In genomic region chr4:130563891-130564418, GRCh38 we compare ENCODE assay signal across 10 cellular contexts.
DNase-seq lines count a peak whose midpoint lies in the region; ATAC-seq and TF ChIP-seq lines count a peak whose summit lies in the region.
"Had no signal": no experiment of that assay in that cellular context is flagged by ENCODE, and none has a peak within 500 bp of the region (broad histone marks: within the 10 kb centered on the region; RNA-seq: fewer than 3 reads in every experiment).

No MANE protein-coding gene starts in this region.

- H4K91ac ChIP-seq in H9 (ENCODE audit: insufficient read length, low read depth, low read length) = no peak overlapping the region

- no peak overlapping the region for H4K5ac ChIP-seq in H9 (ENCODE audit: insufficient read length, low read depth, low read length)

- H3K79me1 ChIP-seq in H9 (ENCODE audit: insufficient read depth, low read depth, low read length, poor library complexity, severe bottlenecking) = no peaks in the 10 kb centered on the region

- H2BK120ac ChIP-seq in H9 (ENCODE audit: low read depth, low read length, poor library complexity, severe bottlenecking) = no peak overlapping the region

- peaks cover 6 to 17% (median 10%) of the 10 kb centered on the region in 3 experiments; a peak in 6 of 7 replicates for H3K36me3 Mint-ChIP-seq in H9 (ENCODE audit: insufficient read depth in 1 of 3, low read depth in 3 of 3)

- H3T11ph ChIP-seq in H9 (ENCODE audit: low read length) = no peak overlapping the region

- H3K23me2 ChIP-seq in H9 (ENCODE audit: insufficient read length, low read depth, low read length, poor library complexity, severe bottlenecking) = no peaks in the 10 kb centered on the region

- H3K23ac ChIP-seq in H9 (ENCODE audit: insufficient read length, low read depth, low read length) = no peak overlapping the region

- H3K79me2 ChIP-seq in H9 (ENCODE audit: insufficient read depth, low read length) = no peaks in the 10 kb centered on the region

- H3K4me2 ChIP-seq in H9 (ENCODE audit: insufficient read depth, insufficient read length, low read length) = no peak overlapping the region

- no peak overlapping the region for H2BK20ac ChIP-seq in H9 (ENCODE audit: low read depth, low read length, poor library complexity, severe bottlenecking)

- H2BK5ac ChIP-seq in H9 (ENCODE audit: insufficient read length, low read length) = no peak overlapping the region

- no peaks in the 10 kb centered on the region for H3K9me3 ChIP-seq in H9 (ENCODE audit: control insufficient read depth, low read depth, low read length)

- no peaks in the 10 kb centered on the region for H3K27me3 ChIP-seq in H9 (ENCODE audit: insufficient read depth, low read length)

- H3K9me3 Mint-ChIP-seq in H9 = peaks cover 8 to 17% of the 10 kb centered on the region in 2 experiments; a peak in 4 of 5 replicates

- H4K8ac ChIP-seq in H9 (replicated peaks; ENCODE audit: insufficient read length, low read depth, low read length) = no peak overlapping the region

- no peak overlapping the region for H3K56ac ChIP-seq in H9 (ENCODE audit: insufficient read length, low read depth, low read length)

- peak overlapping the region; percentile 55 for H3K4me3 ChIP-seq in fibroblast of the aortic adventitia (ENCODE audit: low read depth, low read length)
- H3K4me3 ChIP-seq in skeletal muscle cell (ENCODE audit: low read depth, low read length) = peak overlapping the region; percentile 29

- no CpG with 5 or more reads among the region's 1 CpG for WGBS in H9 (ENCODE audit: extremely low coverage, insufficient read length, low lambda C conversion rate)

- H3K9ac ChIP-seq in H9 (ENCODE audit: extremely low read depth, insufficient read length, low read length) = no peak overlapping the region

- H3K4me3 Mint-ChIP-seq in H9 = peak overlapping the region in 1 of 2 experiments; percentile 4; a peak in 1 of 5 replicates

- no peak overlapping the region for H2AK5ac ChIP-seq in H9 (ENCODE audit: insufficient read length, low read length)

- TF ChIP-seq CTCF in H9 (conservative IDR thresholded peaks at IDR 0.05) (no peak), VCaP (conservative IDR thresholded peaks at IDR 0.05) (0 out of 2 replicates have a peak, but pooled peaks have one; percentile 14), fibroblast of the aortic adventitia (IDR thresholded peaks at IDR 0.05; ENCODE audit: insufficient read depth, low read length) (no peak)

- H4K20me1 ChIP-seq in H9 (ENCODE audit: control insufficient read depth, insufficient read depth, insufficient read length) = no peaks in the 10 kb centered on the region

- DNase-seq in H9 = no peak
- DNase-seq in fibroblast of the aortic adventitia (ENCODE audit: low read depth) = no peak
- DNase-seq in skeletal muscle cell (ENCODE audit: low read depth) = no peak
- DNase-seq in NCI-H1694 (lab: John Stamatoyannopoulos, UW) = no peak
- DNase-seq in RPMI8226 = no peak
- no peak for DNase-seq in middle frontal gyrus (ENCODE audit: extremely low spot score, low spot score)
- DNase-seq: activated effector memory CD4-positive, alpha-beta T cell treated with anti-CD3 and anti-CD28 coated beads, Interleukin-2, amount 50 U/mL, for 16 hours; NCI-H1694 treated with DMSO at 0.1 percent for 48 hours had no signal

- peaks cover 10 to 14% of the 10 kb centered on the region in 2 experiments for H3K4me1 Mint-ChIP-seq in H9

- H3K27ac ChIP-seq in H9 (ENCODE audit: insufficient read length, low read depth, low read length) (no peak overlapping the region), VCaP (no peak overlapping the region)

- H3K4me1 ChIP-seq in H9 (ENCODE audit: insufficient read depth, low read length) = no peaks in the 10 kb centered on the region

- no peak for ATAC-seq in HG03460 (IDR thresholded peaks at IDR 0.05; ENCODE audit: unreplicated experiment)

- H3K27me3 Mint-ChIP-seq in H9 (ENCODE audit: low read depth) = no peaks in the 10 kb centered on the region

- peak overlapping the region; percentile 30 to 82 (median 74); a peak in 4 of 7 replicates for H3K27ac Mint-ChIP-seq in H9

- no peak overlapping the region for H3K14ac ChIP-seq in H9 (ENCODE audit: insufficient read depth, low read length)

- H3K4ac ChIP-seq in H9 (ENCODE audit: low read depth, low read length) = no peak overlapping the region

- no peak overlapping the region for H2BK15ac ChIP-seq in H9 (ENCODE audit: low read depth, low read length)

- H2BK12ac ChIP-seq in H9 (ENCODE audit: insufficient read length, low read depth, low read length) = no peak overlapping the region

- peak overlapping the region; percentile 43 for H2AFZ ChIP-seq in H9 (ENCODE audit: low read length)

- no peak overlapping the region for H3K18ac ChIP-seq in H9 (ENCODE audit: insufficient read length, low read depth, low read length)
